Comparison of ENCODE assay signal across 1 cellular context in genomic region chr16:6644916-6645315, GRCh38.
TF ChIP-seq lines count a peak whose summit lies in the region.

No MANE protein-coding gene starts in this region.

TF ChIP-seq in K562, 482 proteins besides CTCF, POLR2A, EP300 and RAD21 (continued from another document):
- peak; percentile 50 for TF ChIP-seq TFE3 (CRISPR knock-in tag; IDR thresholded peaks at IDR 0.05)
- TF ChIP-seq ATF7 (IDR thresholded peaks at IDR 0.05) = no peak
TF ChIP-seq in K562: peak in this region for 1.
